9 cellular contexts compared by ENCODE assay signal in the genomic region with DNA sequence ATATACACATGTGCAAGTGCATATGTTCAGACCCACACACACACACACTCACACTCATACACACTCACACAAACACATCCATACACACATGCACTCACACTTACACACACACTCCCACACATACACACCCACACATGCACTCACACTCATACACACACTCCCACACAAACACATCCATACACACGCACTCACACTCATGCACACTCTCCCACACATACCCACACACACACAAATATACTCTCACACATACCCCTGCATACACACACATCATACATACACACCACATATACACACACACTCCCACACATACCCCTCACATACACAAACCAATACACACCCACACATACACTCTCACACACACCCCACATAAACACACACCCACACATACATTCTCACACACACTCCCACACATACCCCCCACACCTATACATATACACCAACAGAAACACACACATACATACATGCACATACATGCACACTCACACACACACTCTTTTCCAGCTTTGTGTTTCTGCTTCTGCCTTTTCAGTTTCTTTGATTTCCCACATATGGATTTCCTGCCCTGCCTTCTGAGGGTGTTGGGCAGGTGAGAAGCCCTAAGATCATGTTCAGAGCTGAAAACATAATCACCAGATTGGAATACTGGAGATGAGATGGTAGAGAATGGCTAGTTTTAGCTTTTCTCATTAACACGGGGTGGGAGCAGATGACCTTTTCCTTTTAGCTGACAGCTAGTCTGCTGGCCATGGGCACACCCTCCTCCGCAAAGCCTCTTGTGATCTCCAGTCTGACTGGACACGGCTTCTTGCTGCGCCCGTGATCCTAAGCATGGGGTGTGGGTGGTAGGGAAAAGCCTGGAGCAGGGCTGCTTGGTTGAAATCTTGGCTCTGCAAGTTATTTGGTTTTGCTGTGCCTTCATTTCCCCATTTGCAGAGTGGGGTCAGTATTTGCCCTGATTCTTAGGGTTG.
DNase-seq lines count a peak whose midpoint lies in the region; ATAC-seq and TF ChIP-seq lines count a peak whose summit lies in the region.
"Had no signal": no experiment of that assay in that cellular context is flagged by ENCODE, and none has a peak within 500 bp of the region (broad histone marks: within the 10 kb centered on the region; RNA-seq: fewer than 3 reads in every experiment).

No MANE protein-coding gene starts in this region.

- DNase-seq in activated naive CD4-positive, alpha-beta T cell treated with anti-CD3 and anti-CD28 coated beads, Interleukin-2, amount 10 ng/mL, durations not matched to agents 7 days and 5 days, result no peak
- no peak for DNase-seq in activated naive CD4-positive, alpha-beta T cell treated with anti-CD3 and anti-CD28 coated beads, Interleukin-2, amount 50 U/mL, for 16 hours
- DNase-seq in activated CD4-positive, alpha-beta memory T cell treated with anti-CD3 and anti-CD28 coated beads for 36 hours, result peak; percentile 22
- DNase-seq in left kidney (ENCODE audit: low read depth, low spot score) (peak; percentile 49), type B pancreatic cell (ENCODE audit: extremely low spot score, unreplicated experiment) (no peak), DMS153 (lab: John Stamatoyannopoulos, UW) (no peak), NCI-H187 (lab: John Stamatoyannopoulos, UW) (no peak)
- DNase-seq: NCI-H2171 treated with DMSO at 0.1 percent for 48 hours had no signal

- no peak for TF ChIP-seq CTCF in type B pancreatic cell (conservative IDR thresholded peaks at IDR 0.05)

- no peaks in the 10 kb centered on the region for H3K36me3 Mint-ChIP-seq in activated naive CD4-positive, alpha-beta T cell treated with anti-CD3 and anti-CD28 coated beads, Interleukin-2, amount 10 ng/mL, durations not matched to agents 7 days and 5 days
- peaks cover 3% of the 10 kb centered on the region for H3K36me3 Mint-ChIP-seq in activated CD4-positive, alpha-beta memory T cell treated with anti-CD3 and anti-CD28 coated beads for 36 hours
- H3K36me3 Mint-ChIP-seq in type B pancreatic cell, result no peaks in the 10 kb centered on the region

- no peak overlapping the region for H3K4me3 Mint-ChIP-seq in activated naive CD4-positive, alpha-beta T cell treated with anti-CD3 and anti-CD28 coated beads, Interleukin-2, amount 10 ng/mL, durations not matched to agents 7 days and 5 days
- peak overlapping the region; percentile 52 for H3K4me3 Mint-ChIP-seq in activated CD4-positive, alpha-beta memory T cell treated with anti-CD3 and anti-CD28 coated beads for 36 hours
- peak overlapping the region; percentile 5 for H3K4me3 Mint-ChIP-seq in type B pancreatic cell

- POLR2A ChIA-PET in activated CD4-positive, alpha-beta memory T cell treated with anti-CD3 and anti-CD28 coated beads for 36 hours (lab: Charles Lee), result interaction anchor here (1.1 to 4.3 kb wide), 4 partner anchors 12 to 102 kb away, joined by 5 to 14 read pairs (median 14); no protein-coding TSS in a partner anchor

- H3K4me1 Mint-ChIP-seq in activated naive CD4-positive, alpha-beta T cell treated with anti-CD3 and anti-CD28 coated beads, Interleukin-2, amount 10 ng/mL, durations not matched to agents 7 days and 5 days, result peaks cover 42% of the 10 kb centered on the region
- peaks cover 62% of the 10 kb centered on the region for H3K4me1 Mint-ChIP-seq in activated CD4-positive, alpha-beta memory T cell treated with anti-CD3 and anti-CD28 coated beads for 36 hours (ENCODE audit: low read depth)
- H3K4me1 Mint-ChIP-seq in type B pancreatic cell (ENCODE audit: unreplicated experiment), result peaks cover 55% of the 10 kb centered on the region

- CTCF ChIA-PET in activated naive CD4-positive, alpha-beta T cell treated with anti-CD3 and anti-CD28 coated beads, Interleukin-2, amount 10 ng/mL, durations not matched to agents 7 days and 5 days (lab: Charles Lee), result interaction anchor here (0.9 to 2.0 kb wide), 5 partner anchors 15 to 289 kb away, joined by 4 to 12 read pairs (median 4); no protein-coding TSS in a partner anchor
- CTCF ChIA-PET in activated CD4-positive, alpha-beta memory T cell treated with anti-CD3 and anti-CD28 coated beads for 36 hours (lab: Charles Lee), result interaction anchor here (0.7 to 2.2 kb wide), 7 partner anchors 10 to 288 kb away, joined by 3 to 8 read pairs (median 3); partner anchors contain the start of gene CHST11

- no peaks in the 10 kb centered on the region for H3K9me3 Mint-ChIP-seq in activated naive CD4-positive, alpha-beta T cell treated with anti-CD3 and anti-CD28 coated beads, Interleukin-2, amount 10 ng/mL, durations not matched to agents 7 days and 5 days
- H3K9me3 Mint-ChIP-seq in activated CD4-positive, alpha-beta memory T cell treated with anti-CD3 and anti-CD28 coated beads for 36 hours, result no peaks in the 10 kb centered on the region
- no peaks in the 10 kb centered on the region for H3K9me3 Mint-ChIP-seq in type B pancreatic cell

- intact Hi-C loops in activated CD4-positive, alpha-beta memory T cell treated with anti-CD3 and anti-CD28 coated beads for 36 hours (cut with micrococcal nuclease), result loop anchor here (1.0 to 5.0 kb wide), 10 partner anchors 11 to 211 kb away; no protein-coding TSS in a partner anchor

- no peaks in the 10 kb centered on the region for H3K27me3 Mint-ChIP-seq in activated naive CD4-positive, alpha-beta T cell treated with anti-CD3 and anti-CD28 coated beads, Interleukin-2, amount 10 ng/mL, durations not matched to agents 7 days and 5 days
- no peaks in the 10 kb centered on the region for H3K27me3 Mint-ChIP-seq in activated CD4-positive, alpha-beta memory T cell treated with anti-CD3 and anti-CD28 coated beads for 36 hours
- H3K27me3 Mint-ChIP-seq in type B pancreatic cell, result no peaks in the 10 kb centered on the region

- no peak for ATAC-seq in HG03025 (IDR thresholded peaks at IDR 0.05; ENCODE audit: low FRiP score, unreplicated experiment)

- peak overlapping the region; percentile 75 for H3K27ac Mint-ChIP-seq in activated naive CD4-positive, alpha-beta T cell treated with anti-CD3 and anti-CD28 coated beads, Interleukin-2, amount 10 ng/mL, durations not matched to agents 7 days and 5 days
- peak overlapping the region; percentile 95 for H3K27ac Mint-ChIP-seq in activated CD4-positive, alpha-beta memory T cell treated with anti-CD3 and anti-CD28 coated beads for 36 hours
- peak overlapping the region; percentile 73 for H3K27ac Mint-ChIP-seq in type B pancreatic cell

Comparison
In these comparisons a context has a peak if more than half of its experiments do, and no peak if none do; other contexts are left out.
1. DNase-seq: peak in activated CD4-positive, alpha-beta memory T cell treated with anti-CD3 and anti-CD28 coated beads for 36 hours (single experiment) and left kidney (single experiment); none in activated naive CD4-positive, alpha-beta T cell treated with anti-CD3 and anti-CD28 coated beads, Interleukin-2, amount 10 ng/mL, durations not matched to agents 7 days and 5 days (single experiment), activated naive CD4-positive, alpha-beta T cell treated with anti-CD3 and anti-CD28 coated beads, Interleukin-2, amount 50 U/mL, for 16 hours (single experiment), type B pancreatic cell (single experiment), DMS153 (single experiment) and NCI-H187 (0 of 2).
2. Peak in every context shown above with its lines, with median percentiles within 50 percentile points of each other: H3K27ac Mint-ChIP-seq.